Comparison of ENCODE assay signal across 8 cellular contexts in genomic region chr1:116373451-116374339, GRCh38. TPM values are rescaled to one million over a fixed set of nuclear protein-coding genes. Genes with fewer than 3 reads are reported as not detected.
DNase-seq lines count a peak whose midpoint lies in the region; ATAC-seq and TF ChIP-seq lines count a peak whose summit lies in the region.

No MANE protein-coding gene starts in this region.

- peaks cover 34% of the 10 kb centered on the region for H3F3A ChIP-seq in SK-N-SH (replicated peaks; ENCODE audit: insufficient read depth)

- no peak for TF ChIP-seq RAD21 in SK-N-SH (IDR thresholded peaks at IDR 0.05; ENCODE audit: low read length)

- H3K4me1 Mint-ChIP-seq in activated naive CD8-positive, alpha-beta T cell treated with anti-CD3 and anti-CD28 coated beads, Interleukin-2, amount 50 U/mL, for 24 hours, result peaks cover 41% of the 10 kb centered on the region

- H3K9me3 ChIP-seq in SK-N-SH (no peaks in the 10 kb centered on the region), left ventricle myocardium inferior (replicated peaks) (no peaks in the 10 kb centered on the region)

- H3K27ac ChIP-seq in SK-N-SH (ENCODE audit: low read depth in 2 of 2, low read length in 1 of 2) (peak overlapping the region; percentile 83 to 98), left ventricle myocardium inferior (replicated peaks) (peak overlapping the region; percentile 98)

- peak overlapping the region; percentile 97 for H3K4me3 Mint-ChIP-seq in activated naive CD8-positive, alpha-beta T cell treated with anti-CD3 and anti-CD28 coated beads, Interleukin-2, amount 50 U/mL, for 24 hours

- H3K4me1 ChIP-seq in SK-N-SH (ENCODE audit: control insufficient read depth in 1 of 2, insufficient read depth in 2 of 2, low read depth in 1 of 2, low read length in 1 of 2) (peaks cover 24 to 42% of the 10 kb centered on the region in 2 experiments), left ventricle myocardium inferior (peaks cover 69% of the 10 kb centered on the region)

- H3K9me2 ChIP-seq in SK-N-SH, result no peaks in the 10 kb centered on the region

- 3% methylated on average over 23 of the region's 82 CpGs for WGBS in SK-N-SH (ENCODE audit: low lambda C conversion rate)

- peaks cover 2% of the 10 kb centered on the region for H3K27me3 Mint-ChIP-seq in activated naive CD8-positive, alpha-beta T cell treated with anti-CD3 and anti-CD28 coated beads, Interleukin-2, amount 50 U/mL, for 24 hours

- H3K79me2 ChIP-seq in SK-N-SH (ENCODE audit: insufficient read depth), result peaks cover 45% of the 10 kb centered on the region

- no peaks in the 10 kb centered on the region for H3K27me3 ChIP-seq in SK-N-SH (ENCODE audit: insufficient read depth)
- H3K27me3 ChIP-seq in left ventricle myocardium inferior (ENCODE audit: low read depth), result no peaks in the 10 kb centered on the region

- TF ChIP-seq EP300 in SK-N-SH (IDR thresholded peaks at IDR 0.05; ENCODE audit: borderline replicate concordance in 1 of 2, low read depth in 1 of 2, low read length in 1 of 2), result no peak

- H3K36me3 Mint-ChIP-seq in activated naive CD8-positive, alpha-beta T cell treated with anti-CD3 and anti-CD28 coated beads, Interleukin-2, amount 50 U/mL, for 24 hours (ENCODE audit: low read depth), result peaks cover 17% of the 10 kb centered on the region

- POLR2A ChIA-PET in SK-N-SH (lab: Yijun Ruan, JAX), result interaction anchor here (0.8 kb wide), 1 partner anchor 112 kb away, joined by 4 read pairs; no protein-coding TSS in a partner anchor

- peaks cover 5% of the 10 kb centered on the region; the same call in 1 of the 2 replicates for H4K20me1 ChIP-seq in SK-N-SH (ENCODE audit: insufficient read depth)

- H2AFZ ChIP-seq in SK-N-SH (ENCODE audit: low read depth), result peak overlapping the region; percentile 69

- H3K36me3 ChIP-seq in SK-N-SH (replicated peaks in 1 of 2; ENCODE audit: control insufficient read depth in 1 of 2, insufficient read depth in 2 of 2, low read length in 1 of 2) (no peaks in the 10 kb centered on the region), left ventricle myocardium inferior (no peaks in the 10 kb centered on the region)

- TF ChIP-seq CTCF in SK-N-SH (IDR thresholded peaks at IDR 0.05) (no peak), left ventricle myocardium inferior (IDR thresholded peaks at IDR 0.05; ENCODE audit: borderline replicate concordance) (no peak)

- H3K9me3 Mint-ChIP-seq in activated naive CD8-positive, alpha-beta T cell treated with anti-CD3 and anti-CD28 coated beads, Interleukin-2, amount 50 U/mL, for 24 hours, result no peaks in the 10 kb centered on the region

- CTCF ChIA-PET in SK-N-SH (lab: Yijun Ruan, JAX), result interaction anchor here (0.8 to 4.7 kb wide), 4 partner anchors 111 to 234 kb away, joined by 3 to 30 read pairs (median 10); no protein-coding TSS in a partner anchor

- peak overlapping the region; percentile 84 for H3K9ac ChIP-seq in SK-N-SH

- no peak for ATAC-seq in activated naive CD8-positive, alpha-beta T cell treated with anti-CD3 and anti-CD28 coated beads, Interleukin-2, amount 50 U/mL, for 24 hours
- ATAC-seq in HG02610 (IDR thresholded peaks at IDR 0.05; ENCODE audit: unreplicated experiment), result no peak

- H3K27ac Mint-ChIP-seq in activated naive CD8-positive, alpha-beta T cell treated with anti-CD3 and anti-CD28 coated beads, Interleukin-2, amount 50 U/mL, for 24 hours, result peak overlapping the region; percentile 89

- H3K4me3 ChIP-seq in SK-N-SH (ENCODE audit: low read depth in 2 of 2, low read length in 1 of 2) (peak overlapping the region; percentile 60 to 71), left ventricle myocardium inferior (peak overlapping the region; percentile 96)

- peak overlapping the region; percentile 89 for H3K4me2 ChIP-seq in SK-N-SH

- DNase-seq in activated T-cell treated with anti-CD3 and anti-CD28 coated beads for 1 hour (ENCODE audit: low read depth), result peak; percentile 45
- no peak for DNase-seq in activated T-cell treated with anti-CD3 and anti-CD28 coated beads for 4 hours
- peak; percentile 52 for DNase-seq in HT-29 (ENCODE audit: low spot score)
- peak; percentile 76 for DNase-seq in SK-N-SH
- DNase-seq in activated naive CD8-positive, alpha-beta T cell treated with anti-CD3 and anti-CD28 coated beads, Interleukin-2, amount 50 U/mL, for 24 hours, result peak; percentile 53
- DNase-seq in left ventricle myocardium inferior, result peak; percentile 71
- DNase-seq in posterior vena cava (ENCODE audit: low spot score), result peak; percentile 91

- intact Hi-C loops in left ventricle myocardium inferior (cut with micrococcal nuclease) (no loop called here), posterior vena cava (cut with DNase I) (loop anchor here in 1 of 2 donors (10.0 kb wide), 1 partner anchor 201 kb away; the partner anchor contains the start of gene CD58)

TF ChIP-seq in SK-N-SH, 30 proteins besides CTCF, POLR2A, EP300 and RAD21:
- TF ChIP-seq TAF1 (IDR thresholded peaks at IDR 0.05; ENCODE audit: borderline replicate concordance, low read depth, low read length), result 0 out of 2 replicates have a peak, but pooled peaks have one; percentile 8
- TF ChIP-seq RXRA (IDR thresholded peaks at IDR 0.05; ENCODE audit: borderline replicate concordance, low read depth), result no peak
- TF ChIP-seq, protein P1, sequence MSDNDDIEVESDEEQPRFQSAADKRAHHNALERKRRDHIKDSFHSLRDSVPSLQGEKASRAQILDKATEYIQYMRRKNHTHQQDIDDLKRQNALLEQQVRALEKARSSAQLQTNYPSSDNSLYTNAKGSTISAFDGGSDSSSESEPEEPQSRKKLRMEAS (IDR thresholded peaks at IDR 0.05; ENCODE audit: low read depth), result peak; percentile 51; the same call in 1 of the 2 replicates
- TF ChIP-seq NFIC (IDR thresholded peaks at IDR 0.05; ENCODE audit: borderline replicate concordance), result peak; percentile 17; the same call in 1 of the 2 replicates
- peak; percentile 30; the same call in 1 of the 2 replicates for TF ChIP-seq GABPA (IDR thresholded peaks at IDR 0.05; ENCODE audit: low read depth)
- peak; percentile 13; the same call in 1 of the 2 replicates for TF ChIP-seq SIN3A (IDR thresholded peaks at IDR 0.05; ENCODE audit: borderline replicate concordance, low read depth, low read length)
- TF ChIP-seq RCOR1 (IDR thresholded peaks at IDR 0.05; ENCODE audit: low read length), result no peak
TF ChIP-seq in SK-N-SH: peak in this region for 5.

RNA-seq across cellular contexts. Expression of gene ATP1A1, which starts 0.7 kb away (rescaled TPM):
- total RNA-seq in HT-29 (2014; rRNA removed; shearing (Covaris generic)), result 119 and 151 TPM in 2 replicates
- 233 and 235 TPM in 2 replicates for polyA plus RNA-seq in SK-N-SH (2012; rRNA removed)
- 188 and 230 TPM in 2 replicates for polyA plus RNA-seq in SK-N-SH (2012; cell fraction: cytosol; rRNA removed)
- 183 and 211 TPM in 2 replicates for polyA plus RNA-seq in SK-N-SH (2012; cell fraction: nucleus; rRNA removed)
- total RNA-seq in left ventricle myocardium inferior, result 230 TPM
- total RNA-seq in posterior vena cava, result 100 to 1,000 TPM; 227 to 248 TPM
